ENCODE assay signal across 8 cellular contexts in genomic region chr4:1726146-1726934, GRCh38. TPM values are rescaled to one million over a fixed set of nuclear protein-coding genes. Genes with fewer than 3 reads are reported as not detected.
A peak's percentile ranks its signal among the peaks of the same experiment; 100 is the strongest.
DNase-seq lines count a peak whose midpoint lies in the region; ATAC-seq, FAIRE-seq and TF ChIP-seq lines count a peak whose summit lies in the region.

No MANE protein-coding gene starts in this region.

- no peaks in the 10 kb centered on the region for H3K27me3 ChIP-seq in SJCRH30

- no peak for ATAC-seq in HG03571 (IDR thresholded peaks at IDR 0.05; ENCODE audit: unreplicated experiment)

- no peaks in the 10 kb centered on the region for H3K4me1 ChIP-seq in SJCRH30

- H3K36me3 ChIP-seq in SJCRH30, result peaks cover 79% of the 10 kb centered on the region

- FAIRE-seq in G401.6 (lab: Jason Lieb, UNC), result peak; percentile 64

- no peaks in the 10 kb centered on the region for H3K9me3 ChIP-seq in SJCRH30 (replicated peaks)

- peak; percentile 98 for TF ChIP-seq CTCF in fibroblast of the aortic adventitia (IDR thresholded peaks at IDR 0.05; ENCODE audit: insufficient read depth, low read length)

- H3K27ac ChIP-seq in SJCRH30 (no peak overlapping the region), substantia nigra (ENCODE audit: low read depth, low read length, poor library complexity, severe bottlenecking) (peak overlapping the region; percentile 27)

- DNase-seq in LoVo (ENCODE audit: low spot score) (peak; percentile 75), SJCRH30 (peak; percentile 82 to 92), fibroblast of the aortic adventitia (ENCODE audit: low read depth) (peak; percentile 83), nucleus accumbens (lab: John Stamatoyannopoulos, UW) (peak in 51 of 56 donors; percentile 31 to 94 (median 77)), substantia nigra (lab: John Stamatoyannopoulos, UW) (peak; percentile 27 to 98 (median 82))
- peak; percentile 80 for DNase-seq in activated effector memory CD4-positive, alpha-beta T cell treated with Interleukin-2 at 50 U/mL for 16 hours

- H3K4me3 ChIP-seq in SJCRH30 (no peak overlapping the region), fibroblast of the aortic adventitia (ENCODE audit: low read depth, low read length) (no peak overlapping the region)

RNA-seq across cellular contexts. Expression of gene TACC3, which starts 5.0 kb away (rescaled TPM):
- total RNA-seq in SJCRH30 (2014; rRNA removed; shearing (Covaris generic)), result 68.3 and 74.7 TPM in 2 replicates
- total RNA-seq in fibroblast of the aortic adventitia (ENCODE audit: low replicate concordance), result 3.2 and 23.9 TPM in 2 replicates

RNA-seq across cellular contexts. Expression of gene TMEM129, which starts 5.2 kb away (rescaled TPM):
- total RNA-seq in SJCRH30 (2014; rRNA removed; shearing (Covaris generic)), result 15.5 and 18.6 TPM in 2 replicates
- 16.6 and 25.6 TPM in 2 replicates for total RNA-seq in fibroblast of the aortic adventitia (ENCODE audit: low replicate concordance)

RNA-seq across cellular contexts. Expression of gene SLBP, which starts 14.2 kb away (rescaled TPM):
- total RNA-seq in SJCRH30 (2014; rRNA removed; shearing (Covaris generic)), result 177 and 183 TPM in 2 replicates
- total RNA-seq in fibroblast of the aortic adventitia (ENCODE audit: low replicate concordance), result 48.2 and 89.1 TPM in 2 replicates

RNA-seq across cellular contexts. Expression of gene FAM53A, which starts 42.2 kb away (rescaled TPM):
- 0.13 and 0.51 TPM in 2 replicates for total RNA-seq in SJCRH30 (2014; rRNA removed; shearing (Covaris generic))
- total RNA-seq in fibroblast of the aortic adventitia (ENCODE audit: low replicate concordance), result 1.6 and 2.5 TPM in 2 replicates
